Comparison of ENCODE assay signal across 19 cellular contexts in the genomic region with DNA sequence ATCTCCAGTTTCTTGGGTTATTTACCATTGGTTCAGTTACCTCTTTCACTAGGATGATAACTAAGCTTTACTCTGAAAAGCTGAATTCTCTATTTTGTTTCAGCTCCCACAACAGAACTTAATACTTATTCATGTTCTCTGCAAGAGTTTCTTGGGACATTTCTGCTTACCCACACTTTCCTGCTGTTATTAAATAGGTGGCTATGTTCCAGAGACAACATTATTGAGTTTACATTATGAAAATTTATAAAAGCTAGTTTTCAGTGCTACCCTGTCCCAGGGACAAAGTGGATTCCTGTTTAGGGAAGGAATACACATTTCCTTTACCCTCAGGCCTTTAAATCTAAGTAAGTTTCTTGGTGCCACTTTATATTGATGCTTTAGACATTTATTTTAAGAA. TPM values are rescaled to one million over a fixed set of nuclear protein-coding genes. Genes with fewer than 3 reads are reported as not detected.
DNase-seq lines count a peak whose midpoint lies in the region; ATAC-seq, FAIRE-seq and TF ChIP-seq lines count a peak whose summit lies in the region.
"Had no signal": no experiment of that assay in that cellular context is flagged by ENCODE, and none has a peak within 500 bp of the region (broad histone marks: within the 10 kb centered on the region; RNA-seq: fewer than 3 reads in every experiment).

No MANE protein-coding gene starts in this region.

- no peaks in the 10 kb centered on the region for H4K20me1 ChIP-seq in neural progenitor cell (ENCODE audit: low read depth)
- H4K20me1 ChIP-seq: BLaER1 had no signal

- no peak for TF ChIP-seq EP300 in stomach (IDR thresholded peaks at IDR 0.05)

- H3K27ac Mint-ChIP-seq in neural progenitor cell: no peak overlapping the region
- H3K27ac Mint-ChIP-seq: CD8-positive, alpha-beta T cell; HFFc6 had no signal

- DNase-seq in GM18507 (ENCODE audit: extremely low spot score, insufficient read length, low read depth) (no peak), ascending aorta (ENCODE audit: low spot score in 2 of 2) (no peak), iris pigment epithelial cell (ENCODE audit: low read depth) (peak; percentile 59), stomach (no peak), foreskin keratinocyte (no peak), neural progenitor cell (ENCODE audit: low spot score) (no peak), hypothalamus (lab: John Stamatoyannopoulos, UW) (no peak), islet precursor cell (no peak)
- DNase-seq: CD8-positive, alpha-beta T cell; HFFc6; KG1; NCI-H1417 treated with DMSO at 0.1 percent for 48 hours; NCI-H2029 treated with DMSO at 0.1 percent for 48 hours; NCI-H2171 treated with DMSO at 0.1 percent for 48 hours; NCI-H446 treated with DMSO at 0.1 percent for 48 hours; NCI-H748 treated with DMSO at 0.1 percent for 48 hours; PC-3 had no signal

- H3K36me3 ChIP-seq in ascending aorta: no peaks in the 10 kb centered on the region
- H3K36me3 ChIP-seq in stomach: no peaks in the 10 kb centered on the region
- no peaks in the 10 kb centered on the region for H3K36me3 ChIP-seq in neural progenitor cell
- H3K36me3 ChIP-seq: BLaER1 had no signal

- H3K79me2 ChIP-seq in neural progenitor cell (ENCODE audit: low read depth): no peaks in the 10 kb centered on the region

- H3K4me1 Mint-ChIP-seq in neural progenitor cell: no peaks in the 10 kb centered on the region

- H3F3A ChIP-seq in neural progenitor cell (ENCODE audit: low read depth): no peaks in the 10 kb centered on the region

- H3K36me3 Mint-ChIP-seq in neural progenitor cell: no peaks in the 10 kb centered on the region
- H3K36me3 Mint-ChIP-seq: CD8-positive, alpha-beta T cell had no signal

- H3K4me3 Mint-ChIP-seq in neural progenitor cell: no peak overlapping the region
- H3K4me3 Mint-ChIP-seq: CD8-positive, alpha-beta T cell; HFFc6 had no signal

- H3K27ac ChIP-seq in ascending aorta: peak overlapping the region; percentile 30 to 51
- H3K27ac ChIP-seq in stomach: peak overlapping the region in 3 of 5 donors; percentile 12 to 72 (median 35)
- no peak overlapping the region for H3K27ac ChIP-seq in foreskin keratinocyte
- no peak overlapping the region for H3K27ac ChIP-seq in neural progenitor cell
- H3K27ac ChIP-seq: BLaER1, RWPE1 had no signal

- H3K27me3 ChIP-seq in ascending aorta (no peaks in the 10 kb centered on the region), stomach (no peaks in the 10 kb centered on the region), foreskin keratinocyte (no peaks in the 10 kb centered on the region), neural progenitor cell (no peaks in the 10 kb centered on the region)
- H3K27me3 ChIP-seq: BLaER1 had no signal

- H3K9me3 ChIP-seq in ascending aorta: no peaks in the 10 kb centered on the region
- H3K9me3 ChIP-seq in stomach: no peaks in the 10 kb centered on the region
- H3K9me3 ChIP-seq in neural progenitor cell (ENCODE audit: low read depth): no peaks in the 10 kb centered on the region
- H3K9me3 ChIP-seq: BLaER1 had no signal

- peaks cover 6% of the 10 kb centered on the region for H3K27me3 Mint-ChIP-seq in neural progenitor cell (ENCODE audit: insufficient read depth, low read depth)

- no peak overlapping the region for H3K4me2 ChIP-seq in neural progenitor cell
- H3K4me2 ChIP-seq: BLaER1 had no signal

- TF ChIP-seq POLR2A in stomach (IDR thresholded peaks at IDR 0.05): no peak

- FAIRE-seq in GM18507 (lab: Jason Lieb, UNC): peak; percentile 33

- peaks cover 0 to 3% of the 10 kb centered on the region in 2 donors for H3K4me1 ChIP-seq in ascending aorta
- H3K4me1 ChIP-seq in stomach: peaks cover 13 to 36% (median 27%) of the 10 kb centered on the region in 4 donors
- H3K4me1 ChIP-seq in foreskin keratinocyte: peaks cover 9% of the 10 kb centered on the region
- H3K4me1 ChIP-seq in neural progenitor cell: no peaks in the 10 kb centered on the region
- H3K4me1 ChIP-seq: BLaER1 had no signal

- no peak overlapping the region for H2AFZ ChIP-seq in neural progenitor cell (replicated peaks)

- no peak overlapping the region for H3K4me3 ChIP-seq in ascending aorta
- H3K4me3 ChIP-seq in stomach: no peak overlapping the region
- no peak overlapping the region for H3K4me3 ChIP-seq in neural progenitor cell
- H3K4me3 ChIP-seq: BLaER1 had no signal

- intact Hi-C loops in ascending aorta (cut with DNase I): no loop called here
- intact Hi-C loops in stomach (cut with DNase I; ENCODE audit: low total_unique reads): no loop called here

- no peak for ATAC-seq in foreskin keratinocyte
- ATAC-seq: CD8-positive, alpha-beta T cell; PC-3 had no signal

- H3K9ac ChIP-seq in neural progenitor cell: no peak overlapping the region
- H3K9ac ChIP-seq: BLaER1 had no signal

- H3K9me3 Mint-ChIP-seq in neural progenitor cell: no peaks in the 10 kb centered on the region
- H3K9me3 Mint-ChIP-seq: CD8-positive, alpha-beta T cell; HFFc6 had no signal

- TF ChIP-seq CTCF in ascending aorta (IDR thresholded peaks at IDR 0.05) (no peak), stomach (IDR thresholded peaks at IDR 0.05) (no peak), foreskin keratinocyte (conservative IDR thresholded peaks at IDR 0.05) (no peak), neural progenitor cell (IDR thresholded peaks at IDR 0.05) (no peak)

RNA-seq across cellular contexts. Expression of a gene that starts 7.0 kb away (rescaled TPM):
- total RNA-seq in ascending aorta: 20.0 TPM
- 100 to 1,000 TPM in 2 of 5 donors, 10 to 100 TPM in 2, 1 to 10 TPM in 1; 8.1 to 254 (median 58.1) TPM for total RNA-seq in stomach
- 1 to 10 TPM; 6.2 to 9.5 (median 8.7) TPM for polyA plus RNA-seq in stomach
- 55.8 and 66.5 TPM in 2 replicates for total RNA-seq in foreskin keratinocyte
- polyA plus RNA-seq in foreskin keratinocyte: 7.4 and 11.6 TPM in 2 replicates
- 67.2 and 176 TPM in 2 replicates for total RNA-seq in neural progenitor cell (ENCODE audit: low replicate concordance)

Comparison
In these comparisons a context has a peak if more than half of its experiments do, and no peak if none do; other contexts are left out.
1. H3K27ac ChIP-seq: peak in ascending aorta (2 of 2) and stomach (3 of 5); none in foreskin keratinocyte (single experiment) and neural progenitor cell (single experiment).